Comparison of ENCODE assay signal across 1 cellular context in genomic region chr12:6262635-6263034, GRCh38.
TF ChIP-seq lines count a peak whose summit lies in the region.

No MANE protein-coding gene starts in this region.

TF ChIP-seq in GM12878, 131 proteins besides CTCF, POLR2A, EP300 and RAD21 (continued from another document):
- no peak for TF ChIP-seq ZBTB40 (IDR thresholded peaks at IDR 0.05; ENCODE audit: borderline replicate concordance)
- TF ChIP-seq NFIC (IDR thresholded peaks at IDR 0.05; ENCODE audit: low read depth, low read length): no peak
